ENCODE assay signal across 17 cellular contexts in genomic region chr9:136171801-136172411, GRCh38. TPM values are rescaled to one million over a fixed set of nuclear protein-coding genes. Genes with fewer than 3 reads are reported as not detected.
"Had no signal": no experiment of that assay in that cellular context is flagged by ENCODE, and none has a peak within 500 bp of the region (broad histone marks: within the 10 kb centered on the region; RNA-seq: fewer than 3 reads in every experiment).

No MANE protein-coding gene starts in this region.

- ATAC-seq: activated CD8-positive, alpha-beta T cell treated with anti-CD3 and anti-CD28 coated beads for 36 hours; activated T-cell treated with anti-CD3 and anti-CD28 coated beads, Interleukin-2, amount 50 U/mL, for 72 hours had no signal

- FAIRE-seq: astrocyte had no signal

- H3K27me3 ChIP-seq: cardiac muscle cell had no signal

- H3K27ac Mint-ChIP-seq: activated CD8-positive, alpha-beta T cell treated with anti-CD3 and anti-CD28 coated beads for 36 hours; activated T-cell treated with anti-CD3 and anti-CD28 coated beads, Interleukin-2, amount 50 U/mL, for 72 hours had no signal

- H3K4me3 Mint-ChIP-seq: activated CD8-positive, alpha-beta T cell treated with anti-CD3 and anti-CD28 coated beads for 36 hours; activated T-cell treated with anti-CD3 and anti-CD28 coated beads, Interleukin-2, amount 50 U/mL, for 72 hours had no signal

- H3K9me3 ChIP-seq: neutrophil, transverse colon had no signal

- H3K4me1 ChIP-seq: transverse colon had no signal

- DNase-seq: activated CD4-positive, alpha-beta T cell treated with anti-CD3 and anti-CD28 coated beads for 4 hours; activated CD8-positive, alpha-beta memory T cell treated with anti-CD3 and anti-CD28 coated beads, Interleukin-2, amount 50 U/mL, for 4 hours; activated CD8-positive, alpha-beta T cell treated with anti-CD3 and anti-CD28 coated beads for 36 hours; activated naive CD4-positive, alpha-beta T cell; activated T-cell treated with anti-CD3 and anti-CD28 coated beads, Interleukin-2, amount 50 U/mL, for 72 hours; effector CD4-positive, alpha-beta T cell; hippocampal formation; kidney glomerular epithelial cell; T-helper 9 cell; transverse colon had no signal

- H3K4me3 ChIP-seq: cardiac muscle cell, coronary artery, smooth muscle cell, transverse colon had no signal

- H3K27ac ChIP-seq: coronary artery, neutrophil, transverse colon had no signal

- H3K36me3 ChIP-seq: cardiac muscle cell, neutrophil, transverse colon had no signal

- H3K9me3 Mint-ChIP-seq: activated CD8-positive, alpha-beta T cell treated with anti-CD3 and anti-CD28 coated beads for 36 hours; activated T-cell treated with anti-CD3 and anti-CD28 coated beads, Interleukin-2, amount 50 U/mL, for 72 hours had no signal

- H3K4me2 ChIP-seq: smooth muscle cell had no signal

RNA-seq across cellular contexts. Expression of gene LHX3, which starts 33.0 kb away (rescaled TPM):
- total RNA-seq: activated CD8-positive, alpha-beta T cell treated with anti-CD3 and anti-CD28 coated beads for 36 hours; astrocyte; cardiac muscle cell; liver; myocyte; smooth muscle cell; transverse colon had no signal
- polyA plus RNA-seq: cardiac muscle cell, liver, smooth muscle cell had no signal
